28 cellular contexts compared by ENCODE assay signal in genomic region chr12:18716236-18716635, GRCh38. TPM values are rescaled to one million over a fixed set of nuclear protein-coding genes. Genes with fewer than 3 reads are reported as not detected.
"Had no signal": no experiment of that assay in that cellular context is flagged by ENCODE, and none has a peak within 500 bp of the region (broad histone marks: within the 10 kb centered on the region; RNA-seq: fewer than 3 reads in every experiment).

No MANE protein-coding gene starts in this region.

- FAIRE-seq: astrocyte had no signal

- H3K9me3 ChIP-seq: SK-N-SH had no signal

- ATAC-seq: activated T-helper 17 cell treated with anti-CD3 and anti-CD28 coated beads, Interleukin-2, amount 50 U/mL, for 72 hours; Panc1; Right ventricle myocardium inferior had no signal

- H3K9ac ChIP-seq: SK-N-SH had no signal

- H3K27ac ChIP-seq: VCaP had no signal

- DNase-seq: activated CD4-positive, alpha-beta memory T cell treated with anti-CD3 and anti-CD28 coated beads for 36 hours; activated CD4-positive, alpha-beta T cell treated with anti-CD3 and anti-CD28 coated beads, Interleukin-2, amount 10 ng/mL, durations not matched to agents 7 days and 5 days; activated CD4-positive, CD25-positive, alpha-beta regulatory T cell; activated CD8-positive, alpha-beta memory T cell treated with anti-CD3 and anti-CD28 coated beads for 24 hours; activated gamma-delta T cell; activated naive CD4-positive, alpha-beta T cell treated with anti-CD3 and anti-CD28 coated beads for 36 hours; activated T-cell treated with anti-CD3 and anti-CD28 coated beads for 4 hours; activated T-cell treated with anti-CD3 and anti-CD28 coated beads, Interleukin-2, amount 50 U/mL, for 48 hours; amygdala; Karpas-422; MM.1S; NCI-H1105 treated with DMSO at 0.1 percent for 48 hours; NCI-H1436 treated with DMSO at 0.1 percent for 48 hours; NCI-H1930; NCI-H345; NCI-H510A; NCI-H526 treated with DMSO at 0.1 percent for 48 hours; NCI-H82; RPMI8226; SK-N-SH; T-helper 1 cell had no signal

- H3K4me2 ChIP-seq: SK-N-SH had no signal

RNA-seq across cellular contexts. Expression of gene PLCZ1, which starts 21.6 kb away (rescaled TPM):
- total RNA-seq: activated CD4-positive, alpha-beta memory T cell treated with anti-CD3 and anti-CD28 coated beads for 36 hours; activated CD4-positive, alpha-beta T cell treated with anti-CD3 and anti-CD28 coated beads, Interleukin-2, amount 10 ng/mL, durations not matched to agents 7 days and 5 days; activated naive CD4-positive, alpha-beta T cell treated with anti-CD3 and anti-CD28 coated beads for 36 hours; activated T-helper 17 cell treated with anti-CD3 and anti-CD28 coated beads, Interleukin-2, amount 50 U/mL, for 72 hours; astrocyte; OCI-LY7; Right ventricle myocardium inferior; T-helper 2 cell treated with Interferon-gamma antibody and Interleukin-4, amounts not matched to agents 100 ng/mL and 5 ng/mL, for 36 hours had no signal

RNA-seq across cellular contexts. Expression of gene CAPZA3, which starts 21.7 kb away (rescaled TPM):
- total RNA-seq: activated CD4-positive, alpha-beta memory T cell treated with anti-CD3 and anti-CD28 coated beads for 36 hours; activated CD4-positive, alpha-beta T cell treated with anti-CD3 and anti-CD28 coated beads, Interleukin-2, amount 10 ng/mL, durations not matched to agents 7 days and 5 days; activated naive CD4-positive, alpha-beta T cell treated with anti-CD3 and anti-CD28 coated beads for 36 hours; activated T-helper 17 cell treated with anti-CD3 and anti-CD28 coated beads, Interleukin-2, amount 50 U/mL, for 72 hours; astrocyte; OCI-LY7; Right ventricle myocardium inferior; T-helper 2 cell treated with Interferon-gamma antibody and Interleukin-4, amounts not matched to agents 100 ng/mL and 5 ng/mL, for 36 hours had no signal
- polyA plus RNA-seq: SK-N-SH had no signal
